Comparison of ENCODE assay signal across 21 cellular contexts in genomic region chr14:81310606-81311005, GRCh38.
DNase-seq lines count a peak whose midpoint lies in the region; ATAC-seq and TF ChIP-seq lines count a peak whose summit lies in the region.
"Had no signal": no experiment of that assay in that cellular context is flagged by ENCODE, and none has a peak within 500 bp of the region (broad histone marks: within the 10 kb centered on the region; RNA-seq: fewer than 3 reads in every experiment).

No MANE protein-coding gene starts in this region.

- H3K36me3 Mint-ChIP-seq in endodermal cell (ENCODE audit: low read depth) (no peaks in the 10 kb centered on the region), glutamatergic neuron (ENCODE audit: unreplicated experiment) (no peaks in the 10 kb centered on the region)
- no peaks in the 10 kb centered on the region for H3K36me3 Mint-ChIP-seq in CD8-positive, alpha-beta memory T cell
- H3K36me3 Mint-ChIP-seq in naive thymus-derived CD4-positive, alpha-beta T cell, result no peaks in the 10 kb centered on the region
- H3K36me3 Mint-ChIP-seq: CD4-positive, CD25-positive, alpha-beta regulatory T cell; CD8-positive, alpha-beta T cell had no signal

- H3K4me1 ChIP-seq in endodermal cell (ENCODE audit: control insufficient read depth, insufficient read depth, low read length), result peaks cover 29% of the 10 kb centered on the region
- no peaks in the 10 kb centered on the region for H3K4me1 ChIP-seq in CD8-positive, alpha-beta memory T cell (ENCODE audit: insufficient read depth, low read length)
- H3K4me1 ChIP-seq in naive thymus-derived CD4-positive, alpha-beta T cell (ENCODE audit: control insufficient read depth in 2 of 2, insufficient read depth in 2 of 2, low read length in 2 of 2), result no peaks in the 10 kb centered on the region
- H3K4me1 ChIP-seq: BLaER1 had no signal

- H3K4me3 ChIP-seq in endodermal cell (ENCODE audit: low read length), result no peak overlapping the region
- no peak overlapping the region for H3K4me3 ChIP-seq in CD8-positive, alpha-beta memory T cell (ENCODE audit: low read length)
- H3K4me3 ChIP-seq in naive thymus-derived CD4-positive, alpha-beta T cell (ENCODE audit: low read length), result no peak overlapping the region
- H3K4me3 ChIP-seq: BLaER1, GM12878, HAP-1 had no signal

- DNase-seq in NCI-H1694 treated with DMSO at 0.1 percent for 48 hours (lab: John Stamatoyannopoulos, UW), result peak; percentile 24
- DNase-seq in NCI-H1694 (lab: John Stamatoyannopoulos, UW), result no peak
- peak; percentile 1 for DNase-seq in endodermal cell
- DNase-seq in glutamatergic neuron, result no peak
- no peak for DNase-seq in hypothalamus (lab: John Stamatoyannopoulos, UW)
- no peak for DNase-seq in iPS-NIHi11 (ENCODE audit: low spot score)
- no peak for DNase-seq in CD8-positive, alpha-beta memory T cell
- no peak for DNase-seq in naive thymus-derived CD4-positive, alpha-beta T cell
- DNase-seq: CD4-positive, CD25-positive, alpha-beta regulatory T cell; CD8-positive, alpha-beta T cell; DMS79; EL; GDM1; GOT3; HFFc6 had no signal

- H3K36me3 ChIP-seq in endodermal cell (ENCODE audit: control insufficient read depth, insufficient read depth, low read length), result no peaks in the 10 kb centered on the region
- no peaks in the 10 kb centered on the region for H3K36me3 ChIP-seq in CD8-positive, alpha-beta memory T cell (ENCODE audit: insufficient read depth, low read length)
- no peaks in the 10 kb centered on the region for H3K36me3 ChIP-seq in naive thymus-derived CD4-positive, alpha-beta T cell (ENCODE audit: control insufficient read depth in 2 of 3, insufficient read depth in 3 of 3, low read length in 3 of 3)
- H3K36me3 ChIP-seq: BLaER1, HAP-1 had no signal

- no peaks in the 10 kb centered on the region for H3K27me3 ChIP-seq in endodermal cell (ENCODE audit: control insufficient read depth, insufficient read depth, low read length, poor library complexity, severe bottlenecking)
- H3K27me3 ChIP-seq in CD8-positive, alpha-beta memory T cell (ENCODE audit: insufficient read depth, low read length, poor library complexity, severe bottlenecking), result no peaks in the 10 kb centered on the region
- H3K27me3 ChIP-seq in naive thymus-derived CD4-positive, alpha-beta T cell (ENCODE audit: control insufficient read depth in 2 of 2, insufficient read depth in 2 of 2, low read length in 2 of 2), result no peaks in the 10 kb centered on the region
- H3K27me3 ChIP-seq: BLaER1 had no signal

- H3K27ac ChIP-seq in endodermal cell (ENCODE audit: low read depth, low read length), result no peak overlapping the region
- no peak overlapping the region for H3K27ac ChIP-seq in CD8-positive, alpha-beta memory T cell (ENCODE audit: low read depth, low read length)
- no peak overlapping the region for H3K27ac ChIP-seq in naive thymus-derived CD4-positive, alpha-beta T cell (ENCODE audit: low read depth, low read length)
- H3K27ac ChIP-seq: 22Rv1, BLaER1, C4-2B had no signal

- H3K27me3 Mint-ChIP-seq in endodermal cell (ENCODE audit: insufficient read depth), result no peaks in the 10 kb centered on the region
- H3K27me3 Mint-ChIP-seq in glutamatergic neuron (ENCODE audit: unreplicated experiment), result no peaks in the 10 kb centered on the region
- peaks cover 5 to 26% of the 10 kb centered on the region in 2 donors for H3K27me3 Mint-ChIP-seq in CD8-positive, alpha-beta memory T cell
- H3K27me3 Mint-ChIP-seq in naive thymus-derived CD4-positive, alpha-beta T cell, result peaks cover 0 to 17% (median 9%) of the 10 kb centered on the region in 5 donors

- no peak for ATAC-seq in naive thymus-derived CD4-positive, alpha-beta T cell
- ATAC-seq: CD8-positive, alpha-beta T cell; GM12878 had no signal

- WGBS in endodermal cell (ENCODE audit: insufficient coverage in 1 of 2, insufficient read length in 1 of 2), 2 experiments, result 67 to 73% methylated on average over 3 to 4 of the region's 4 CpGs

- intact Hi-C loops in naive thymus-derived CD4-positive, alpha-beta T cell (cut with micrococcal nuclease), result no loop called here

- no peak overlapping the region for H3K27ac Mint-ChIP-seq in endodermal cell
- H3K27ac Mint-ChIP-seq in glutamatergic neuron (ENCODE audit: unreplicated experiment), result peak overlapping the region; percentile 91
- H3K27ac Mint-ChIP-seq in CD8-positive, alpha-beta memory T cell, result no peak overlapping the region
- H3K27ac Mint-ChIP-seq in naive thymus-derived CD4-positive, alpha-beta T cell, result no peak overlapping the region
- H3K27ac Mint-ChIP-seq: B cell; CD4-positive, CD25-positive, alpha-beta regulatory T cell; CD8-positive, alpha-beta T cell; HFFc6 had no signal

- POLR2A ChIA-PET in CD8-positive, alpha-beta memory T cell (lab: Charles Lee), result no interaction called here
- POLR2A ChIA-PET in naive thymus-derived CD4-positive, alpha-beta T cell (lab: Charles Lee), result no interaction called here

- no peaks in the 10 kb centered on the region for H3K9me3 ChIP-seq in endodermal cell (ENCODE audit: control insufficient read depth, low read length)
- H3K9me3 ChIP-seq in CD8-positive, alpha-beta memory T cell (ENCODE audit: low read length), result no peaks in the 10 kb centered on the region
- no peaks in the 10 kb centered on the region for H3K9me3 ChIP-seq in naive thymus-derived CD4-positive, alpha-beta T cell (ENCODE audit: control insufficient read depth in 2 of 3, low read length in 3 of 3)
- H3K9me3 ChIP-seq: BLaER1, HAP-1 had no signal

- H3K9me3 Mint-ChIP-seq in endodermal cell, result no peaks in the 10 kb centered on the region
- peaks cover 14% of the 10 kb centered on the region for H3K9me3 Mint-ChIP-seq in glutamatergic neuron (ENCODE audit: unreplicated experiment)
- H3K9me3 Mint-ChIP-seq in CD8-positive, alpha-beta memory T cell, result peaks cover 0 to 2% (median 0%) of the 10 kb centered on the region in 5 donors
- H3K9me3 Mint-ChIP-seq in naive thymus-derived CD4-positive, alpha-beta T cell, result no peaks in the 10 kb centered on the region
- H3K9me3 Mint-ChIP-seq: CD8-positive, alpha-beta T cell; HFFc6 had no signal

- no peak overlapping the region for H3K4me3 Mint-ChIP-seq in endodermal cell
- H3K4me3 Mint-ChIP-seq in glutamatergic neuron (ENCODE audit: unreplicated experiment), result peak overlapping the region; percentile 53
- no peak overlapping the region for H3K4me3 Mint-ChIP-seq in CD8-positive, alpha-beta memory T cell
- no peak overlapping the region for H3K4me3 Mint-ChIP-seq in naive thymus-derived CD4-positive, alpha-beta T cell
- H3K4me3 Mint-ChIP-seq: B cell; CD4-positive, CD25-positive, alpha-beta regulatory T cell; CD8-positive, alpha-beta T cell; HFFc6 had no signal

- TF ChIP-seq CTCF in endodermal cell (conservative IDR thresholded peaks at IDR 0.05), result no peak
- no peak for TF ChIP-seq CTCF in glutamatergic neuron (IDR thresholded peaks at IDR 0.05; ENCODE audit: partially characterized antibody, unreplicated experiment)

- H3K4me1 Mint-ChIP-seq in endodermal cell, result peaks cover 64% of the 10 kb centered on the region
- H3K4me1 Mint-ChIP-seq in glutamatergic neuron (ENCODE audit: low read depth, unreplicated experiment), result peaks cover 80% of the 10 kb centered on the region
- no peaks in the 10 kb centered on the region for H3K4me1 Mint-ChIP-seq in CD8-positive, alpha-beta memory T cell
- peaks cover 0 to 2% (median 0%) of the 10 kb centered on the region in 7 donors for H3K4me1 Mint-ChIP-seq in naive thymus-derived CD4-positive, alpha-beta T cell
- H3K4me1 Mint-ChIP-seq: CD4-positive, CD25-positive, alpha-beta regulatory T cell had no signal

- CTCF ChIA-PET in CD8-positive, alpha-beta memory T cell (lab: Charles Lee), result no interaction called here
- CTCF ChIA-PET in naive thymus-derived CD4-positive, alpha-beta T cell (lab: Charles Lee), result no interaction called here

- no peak overlapping the region for H3K9ac ChIP-seq in endodermal cell (ENCODE audit: extremely low read depth, low read length, poor library complexity, severe bottlenecking)
- H3K9ac ChIP-seq: BLaER1 had no signal

Comparison
In these comparisons a context has a peak if more than half of its experiments do, and no peak if none do; other contexts are left out.
1. DNase-seq: peak in NCI-H1694 treated with DMSO at 0.1 percent for 48 hours (single experiment) and endodermal cell (single experiment); none in NCI-H1694 (single experiment), glutamatergic neuron (single experiment), hypothalamus (0 of 51), iPS-NIHi11 (single experiment), CD8-positive, alpha-beta memory T cell (0 of 5) and naive thymus-derived CD4-positive, alpha-beta T cell (0 of 9).